In the genomic region with DNA sequence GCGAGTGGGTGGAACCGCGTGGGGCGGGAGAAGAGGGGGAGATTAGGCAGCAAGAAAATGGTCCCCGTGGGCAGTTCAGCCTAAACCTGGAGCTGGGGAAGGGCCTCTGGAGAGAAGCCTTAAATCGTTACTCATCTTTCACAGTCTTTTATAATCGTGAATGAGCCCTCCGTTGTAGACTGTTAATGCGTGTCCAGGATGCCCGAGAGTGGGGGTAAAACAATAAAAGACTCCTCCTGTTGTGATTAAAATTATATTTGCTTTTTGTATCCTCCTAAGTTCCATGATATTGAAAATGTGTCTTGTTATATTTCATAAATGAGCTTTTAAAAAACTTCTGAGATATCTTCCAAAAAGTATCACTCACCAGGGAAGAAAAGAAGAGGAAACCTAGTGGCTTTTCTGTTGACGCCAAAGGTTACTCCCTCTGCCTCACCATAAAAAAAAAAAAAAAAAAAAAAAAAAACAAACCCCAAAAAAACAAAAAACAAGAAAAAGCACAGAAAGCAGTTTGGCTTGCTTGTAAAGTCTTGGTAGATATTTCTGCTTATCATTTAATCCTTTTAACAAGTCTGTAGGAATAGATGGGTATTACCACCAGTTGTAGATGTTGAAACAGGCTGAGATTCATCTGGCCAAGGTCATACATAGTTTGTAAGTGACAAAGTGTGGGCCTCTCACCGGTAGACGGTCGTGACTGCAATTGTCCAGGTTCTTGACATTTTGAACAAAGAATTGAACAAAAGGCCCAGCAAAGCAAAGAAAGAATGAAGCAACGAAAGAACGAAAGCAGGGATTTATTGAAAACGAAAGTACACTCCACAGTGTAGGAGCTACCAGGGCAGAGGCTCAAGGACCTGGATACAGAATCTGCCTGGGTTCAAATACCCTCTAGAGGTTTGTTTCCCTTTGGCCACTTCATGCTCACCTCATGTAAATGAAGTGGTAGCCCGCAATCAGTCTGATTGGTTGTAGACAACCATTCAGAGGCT, we compare ENCODE assay signal across 8 cellular contexts. TPM values are rescaled to one million over a fixed set of nuclear protein-coding genes. Genes with fewer than 3 reads are reported as not detected.
DNase-seq lines count a peak whose midpoint lies in the region; ATAC-seq and TF ChIP-seq lines count a peak whose summit lies in the region.

No MANE protein-coding gene starts in this region.

- 14 to 47% methylated on average over 5 to 18 of the region's 18 CpGs for WGBS in gastroesophageal sphincter (ENCODE audit: low coverage in 1 of 2), 2 donors

- no peaks in the 10 kb centered on the region for H3K79me2 ChIP-seq in DOHH2 (ENCODE audit: control insufficient read depth, low read length)

- POLR2A ChIA-PET in HEK293T (lab: Yijun Ruan, JAX): interaction anchor here (1.0 to 2.6 kb wide), 5 partner anchors 12 to 34 kb away, joined by 3 to 23 read pairs (median 5); partner anchors contain the start of gene ELOVL5

- ATAC-seq in gastroesophageal sphincter (no peak), gastrocnemius medialis (no peak)

- peak overlapping the region; percentile 73 for H3K27ac ChIP-seq in DOHH2 (ENCODE audit: low read depth, low read length)
- H3K27ac ChIP-seq in WERI-Rb-1: peak overlapping the region; percentile 95
- peak overlapping the region; percentile 85 to 97 (median 94) for H3K27ac ChIP-seq in gastroesophageal sphincter
- peak overlapping the region; percentile 75 to 87 (median 80) for H3K27ac ChIP-seq in gastrocnemius medialis

- in situ Hi-C loops in gastrocnemius medialis (cut with MboI; ENCODE audit: low sequenced_read_pairs in 4 of 4): no loop called here

- intact Hi-C loops in gastrocnemius medialis (cut with DNase I; ENCODE audit: low total_unique reads): loop anchor here (5.0 to 10.0 kb wide), 2 partner anchors 187 to 365 kb away; partner anchors contain the start of genes GCLC and GSTA4

- no peak for TF ChIP-seq EP300 in gastroesophageal sphincter (IDR thresholded peaks at IDR 0.05)

- H3K9me3 ChIP-seq in DOHH2 (ENCODE audit: control insufficient read depth, insufficient read depth, low read length) (no peaks in the 10 kb centered on the region), WERI-Rb-1 (ENCODE audit: severe bottlenecking) (peaks cover 7% of the 10 kb centered on the region), gastroesophageal sphincter (no peaks in the 10 kb centered on the region), gastrocnemius medialis (no peaks in the 10 kb centered on the region)

- no peak for TF ChIP-seq POLR2A in gastroesophageal sphincter (IDR thresholded peaks at IDR 0.05)
- TF ChIP-seq POLR2A in gastrocnemius medialis (IDR thresholded peaks at IDR 0.05): no peak

- H3K4me1 ChIP-seq in DOHH2 (ENCODE audit: control insufficient read depth, low read length) (peaks cover 40% of the 10 kb centered on the region), gastroesophageal sphincter (peaks cover 0 to 21% (median 2%) of the 10 kb centered on the region in 3 donors), gastrocnemius medialis (peaks cover 0 to 4% of the 10 kb centered on the region in 2 donors)

- peak overlapping the region; percentile 77 for H3K4me3 ChIP-seq in DOHH2 (ENCODE audit: low read length)
- H3K4me3 ChIP-seq in WERI-Rb-1 (ENCODE audit: low read depth, low read length): peak overlapping the region; percentile 52
- peak overlapping the region; percentile 52 to 74 for H3K4me3 ChIP-seq in gastroesophageal sphincter
- H3K4me3 ChIP-seq in gastrocnemius medialis: peak overlapping the region; percentile 63 to 74 (median 66)

- no peaks in the 10 kb centered on the region for H3K36me3 ChIP-seq in DOHH2 (ENCODE audit: control insufficient read depth, low read length)
- no peaks in the 10 kb centered on the region for H3K36me3 ChIP-seq in WERI-Rb-1
- no peaks in the 10 kb centered on the region for H3K36me3 ChIP-seq in gastroesophageal sphincter
- no peaks in the 10 kb centered on the region for H3K36me3 ChIP-seq in gastrocnemius medialis

- no peaks in the 10 kb centered on the region for H3K9me2 ChIP-seq in DOHH2 (replicated peaks; ENCODE audit: control insufficient read depth, low read length)

- no peaks in the 10 kb centered on the region for H4K20me1 ChIP-seq in DOHH2 (ENCODE audit: control insufficient read depth, insufficient read depth, low read depth, low read length)

- peak overlapping the region; percentile 89 for H3K4me2 ChIP-seq in DOHH2 (ENCODE audit: low read length)

- no peak for DNase-seq in HEK293T (ENCODE audit: extremely low spot score)
- DNase-seq in WERI-Rb-1: no peak
- DNase-seq in gastrocnemius medialis: no peak
- no peak for DNase-seq in 8988T
- DNase-seq in NCI-H2107 treated with DMSO at 0.1 percent for 48 hours (lab: John Stamatoyannopoulos, UW; ENCODE audit: unreplicated experiment): no peak
- DNase-seq in stimulated activated CD8-positive, alpha-beta memory T cell treated with anti-CD3 and anti-CD28 coated beads, Interleukin-4, amount 100 ng/mL, for 48 hours: no peak

- CTCF ChIA-PET in HEK293T (lab: Yijun Ruan, JAX): interaction anchor here (0.7 to 1.5 kb wide), 3 partner anchors 9 to 411 kb away, joined by 3 read pairs; no protein-coding TSS in a partner anchor

- H3K27me3 ChIP-seq in DOHH2 (ENCODE audit: control insufficient read depth, low read length): no peaks in the 10 kb centered on the region
- no peaks in the 10 kb centered on the region for H3K27me3 ChIP-seq in WERI-Rb-1 (ENCODE audit: insufficient read depth, low read depth, severe bottlenecking)
- no peaks in the 10 kb centered on the region for H3K27me3 ChIP-seq in gastroesophageal sphincter
- H3K27me3 ChIP-seq in gastrocnemius medialis: no peaks in the 10 kb centered on the region

- TF ChIP-seq CTCF in DOHH2 (IDR thresholded peaks at IDR 0.05; ENCODE audit: low read depth, low read length, poor library complexity, severe bottlenecking) (no peak), WERI-Rb-1 (IDR thresholded peaks at IDR 0.05; ENCODE audit: low read depth, low read length) (no peak), gastroesophageal sphincter (IDR thresholded peaks at IDR 0.05) (no peak), gastrocnemius medialis (IDR thresholded peaks at IDR 0.05 in 4 of 5, conservative IDR thresholded peaks at IDR 0.05 in 1 of 5) (no peak)

- H3F3A ChIP-seq in DOHH2 (ENCODE audit: control insufficient read depth, insufficient read depth): peaks cover 16% of the 10 kb centered on the region

TF ChIP-seq in HEK293T, 16 proteins besides CTCF, POLR2A, EP300 and RAD21:
- TF ChIP-seq ELF4 (IDR thresholded peaks at IDR 0.05) (0 out of 2 replicates have a peak, but pooled peaks have one; percentile 24), SP1 (IDR thresholded peaks at IDR 0.05) (no peak), L3MBTL2 (conservative IDR thresholded peaks at IDR 0.05) (peak; percentile 31; the same call in 1 of the 2 replicates), LEF1 (IDR thresholded peaks at IDR 0.05; ENCODE audit: borderline replicate concordance) (no peak)

RNA-seq across cellular contexts. Expression of gene ELOVL5, which starts 11.4 kb away (rescaled TPM):
- total RNA-seq in gastroesophageal sphincter (10 to 100 TPM; 51.5 to 94.6 (median 64.6) TPM), gastrocnemius medialis (1 to 10 TPM; 5.6 to 7.2 (median 6.2) TPM)

Comparison
In these comparisons a context has a peak if more than half of its experiments do, and no peak if none do; other contexts are left out.
1. RNA of gene ELOVL5, which starts 11.4 kb away (total RNA-seq): 51.5 to 94.6 TPM in gastroesophageal sphincter; 5.6 to 7.2 TPM in gastrocnemius medialis; every median in the first group is over 4 times any median in the second.
2. Peak in every context shown above with its lines, with median percentiles within 50 percentile points of each other: H3K27ac ChIP-seq and H3K4me3 ChIP-seq.